8 cellular contexts compared by ENCODE assay signal in the genomic region with DNA sequence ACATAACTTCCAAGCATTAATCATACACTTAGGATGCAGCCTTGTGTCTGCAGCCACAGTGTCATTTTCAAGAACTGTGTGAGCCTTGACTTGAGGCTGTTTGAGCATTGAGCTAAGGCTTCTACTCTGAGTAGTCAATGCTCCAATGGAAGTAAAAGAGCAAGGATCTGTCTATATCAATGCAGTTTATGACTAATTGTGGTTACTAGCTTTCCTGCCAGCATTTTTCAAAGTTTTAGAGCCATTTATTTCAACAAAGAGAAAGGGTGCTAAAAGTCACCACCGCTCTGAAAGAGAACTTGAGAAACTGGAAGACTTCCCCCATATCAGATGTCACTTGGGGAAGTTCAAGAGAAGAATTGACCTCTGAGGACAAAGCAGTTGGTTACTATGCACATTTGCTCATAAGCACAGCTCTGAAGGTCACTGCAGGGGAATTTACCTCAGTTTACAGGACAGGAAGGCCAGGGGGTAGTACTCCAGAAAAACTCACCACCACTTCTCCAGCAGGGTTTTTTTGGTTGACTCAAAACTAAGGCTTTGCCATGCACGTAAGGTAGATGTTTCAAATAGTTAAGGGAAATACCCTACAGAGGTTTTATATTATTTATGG. TPM values are rescaled to one million over a fixed set of nuclear protein-coding genes. Genes with fewer than 3 reads are reported as not detected.
DNase-seq lines count a peak whose midpoint lies in the region; ATAC-seq and TF ChIP-seq lines count a peak whose summit lies in the region.

No MANE protein-coding gene starts in this region.

- ATAC-seq in GM18873 (IDR thresholded peaks at IDR 0.05; ENCODE audit: low FRiP score, unreplicated experiment) (peak; percentile 69), HG03097 (IDR thresholded peaks at IDR 0.05; ENCODE audit: low FRiP score, unreplicated experiment) (peak; percentile 59), left lobe of liver (peak; percentile 31), gastroesophageal sphincter (no peak)

- H3K79me2 ChIP-seq in ACC112 (ENCODE audit: control insufficient read depth, insufficient read depth, low read length, unreplicated experiment), result no peaks in the 10 kb centered on the region

- peak overlapping the region; percentile 59 for H3K27ac ChIP-seq in ACC112 (ENCODE audit: low read depth, low read length)
- no peak overlapping the region for H3K27ac ChIP-seq in gastroesophageal sphincter

- TF ChIP-seq EP300 in gastroesophageal sphincter (IDR thresholded peaks at IDR 0.05), result no peak

- H3K36me3 ChIP-seq in ACC112 (ENCODE audit: insufficient read depth, low read length) (no peaks in the 10 kb centered on the region), gastroesophageal sphincter (no peaks in the 10 kb centered on the region)

- H3K4me1 ChIP-seq in ACC112 (ENCODE audit: control insufficient read depth, insufficient read depth, low read length, unreplicated experiment) (peaks cover 21% of the 10 kb centered on the region), gastroesophageal sphincter (no peaks in the 10 kb centered on the region)

- H3K4me3 ChIP-seq in ACC112 (ENCODE audit: low read depth, low read length) (no peak overlapping the region), gastroesophageal sphincter (no peak overlapping the region)

- TF ChIP-seq POLR2A in gastroesophageal sphincter (IDR thresholded peaks at IDR 0.05), result no peak

- H3K27me3 ChIP-seq in ACC112 (ENCODE audit: insufficient read depth, low read length) (no peaks in the 10 kb centered on the region), gastroesophageal sphincter (no peaks in the 10 kb centered on the region)

- TF ChIP-seq CTCF in gastroesophageal sphincter (IDR thresholded peaks at IDR 0.05), result no peak

- 67 to 82% methylated on average over 2 of the region's 2 CpGs for WGBS in gastroesophageal sphincter (ENCODE audit: low coverage in 1 of 2), 2 donors

- no peak overlapping the region for H2AFZ ChIP-seq in ACC112 (ENCODE audit: low read length, unreplicated experiment)

- DNase-seq in SKM-1 treated with dmso at 0.1 percent for 144 hours (lab: John Stamatoyannopoulos, UW; ENCODE audit: unreplicated experiment), result peak; percentile 95
- DNase-seq in left lobe of liver (ENCODE audit: low spot score), result no peak
- no peak for DNase-seq in HuH-7 (ENCODE audit: low spot score)
- DNase-seq in NCI-H2029 (lab: John Stamatoyannopoulos, UW), result no peak

- no peaks in the 10 kb centered on the region for H3K9me3 ChIP-seq in gastroesophageal sphincter

RNA-seq across cellular contexts. Expression of a gene that starts 24.5 kb away (rescaled TPM):
- total RNA-seq in left lobe of liver, result 3.1 TPM
- total RNA-seq in gastroesophageal sphincter, result 10 to 100 TPM in 2 of 4 donors, 1 to 10 TPM in 2; 5.6 to 18.0 (median 12.8) TPM
